2 cellular contexts compared by ENCODE assay signal in genomic region chr10:79357180-79357579, GRCh38.
TF ChIP-seq lines count a peak whose summit lies in the region.

No MANE protein-coding gene starts in this region.

TF ChIP-seq in A549, 52 proteins besides CTCF, POLR2A, EP300 and RAD21 (continued from another document):
- TF ChIP-seq NPAS2 (CRISPR knock-in tag; IDR thresholded peaks at IDR 0.05; ENCODE audit: borderline replicate concordance) = no peak

TF ChIP-seq in HEK293, 187 proteins besides CTCF, POLR2A, EP300 and RAD21 (continued from another document):
- TF ChIP-seq ZNF585B (tag by site-specific recombination; IDR thresholded peaks at IDR 0.05) (no peak), ZNF426 (tag by site-specific recombination; IDR thresholded peaks at IDR 0.05) (no peak), ZNF302 (tag by site-specific recombination; IDR thresholded peaks at IDR 0.05; ENCODE audit: low read depth) (no peak)
